ENCODE assay signal across 23 cellular contexts in the genomic region with DNA sequence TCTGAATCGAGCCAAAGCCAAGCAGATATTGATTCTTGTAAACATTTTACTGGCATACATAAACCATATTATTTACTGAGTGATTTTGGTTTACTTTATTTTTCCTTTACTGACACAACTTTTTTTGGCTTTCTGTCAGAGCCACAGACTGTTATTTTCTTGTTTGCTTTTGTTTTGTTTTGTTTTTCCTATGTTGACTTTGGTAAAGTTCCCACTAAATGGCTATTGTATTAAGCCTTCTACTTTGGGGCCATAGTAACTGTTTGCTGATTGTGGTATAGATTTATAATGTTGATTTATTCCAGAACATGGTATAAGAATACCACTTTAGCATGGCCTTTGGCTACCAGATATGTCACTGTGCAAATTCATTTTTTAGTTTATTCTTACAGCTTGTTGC.
DNase-seq lines count a peak whose midpoint lies in the region; ATAC-seq, FAIRE-seq and TF ChIP-seq lines count a peak whose summit lies in the region.
"Had no signal": no experiment of that assay in that cellular context is flagged by ENCODE, and none has a peak within 500 bp of the region (broad histone marks: within the 10 kb centered on the region; RNA-seq: fewer than 3 reads in every experiment).

No MANE protein-coding gene starts in this region.

- DNase-seq in LNCaP clone FGC (ENCODE audit: low read depth) (peak; percentile 97), NCI-H345 treated with DMSO at 0.1 percent for 48 hours (lab: John Stamatoyannopoulos, UW; ENCODE audit: unreplicated experiment) (peak; percentile 24)
- DNase-seq: ACHN; BE2C; C1 segment of cervical spinal cord; Caco-2; CD4-positive, CD25-positive, alpha-beta regulatory T cell; CD8-positive, alpha-beta memory T cell; HFFc6; IMR-90 had no signal

- TF ChIP-seq CTCF in 22Rv1 (IDR thresholded peaks at IDR 0.05) (no peak), LNCaP clone FGC (IDR thresholded peaks at IDR 0.05; ENCODE audit: control insufficient read depth, extremely low read depth, insufficient read depth) (no peak)

- peak; percentile 29 for FAIRE-seq in endometrium (lab: Jason Lieb, UNC)
- FAIRE-seq: A204.1, D721Med, G401.6, GM12891, GM19239, H54, HTR-8/SVneo had no signal

- ATAC-seq in GM21447 (IDR thresholded peaks at IDR 0.05; ENCODE audit: unreplicated experiment) (no peak), GM21528 (IDR thresholded peaks at IDR 0.05; ENCODE audit: low FRiP score, unreplicated experiment) (no peak)
- ATAC-seq: GM23338, HCT116 had no signal

- no peak overlapping the region for H3K4me3 ChIP-seq in LNCaP clone FGC (ENCODE audit: low read depth, low read length)
- H3K4me3 ChIP-seq: GM23338 had no signal

- peak overlapping the region; percentile 41; the same call in 1 of the 2 replicates for H3K27ac ChIP-seq in 22Rv1
